Comparison of ENCODE assay signal across 21 cellular contexts in the genomic region with DNA sequence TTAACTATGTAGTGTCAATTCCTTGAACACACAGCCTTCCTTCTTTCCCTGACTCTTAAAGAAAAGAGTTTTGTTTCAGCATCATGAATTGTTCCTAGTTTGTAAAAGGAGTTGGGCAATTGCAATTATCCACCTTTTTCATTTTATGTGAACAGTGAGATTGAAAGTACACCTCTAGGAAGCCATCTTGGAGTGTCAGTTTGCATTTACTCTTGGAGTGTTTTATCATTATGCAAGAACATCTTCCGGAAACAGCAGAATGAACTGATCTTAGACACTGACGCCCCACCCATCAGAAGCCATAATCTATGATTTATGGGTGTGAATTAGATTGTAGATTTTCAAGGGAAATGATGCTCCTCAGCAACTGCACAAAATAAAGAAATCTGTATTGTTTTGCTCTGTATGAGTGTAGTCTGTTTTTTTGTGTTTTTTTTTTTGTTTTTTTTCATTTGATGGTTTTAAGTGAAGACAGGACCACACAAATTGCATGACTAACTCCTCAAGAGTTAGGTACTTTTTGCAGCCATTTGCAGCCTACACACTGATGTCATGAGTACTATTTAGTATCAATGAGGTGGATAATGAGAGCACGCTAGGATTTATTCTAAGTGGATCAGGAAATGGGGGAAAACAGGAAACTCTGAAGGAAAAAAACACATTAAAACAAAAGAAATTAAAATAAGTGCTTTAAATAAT. TPM values are rescaled to one million over a fixed set of nuclear protein-coding genes. Genes with fewer than 3 reads are reported as not detected.
A peak's percentile ranks its signal among the peaks of the same experiment; 100 is the strongest.
DNase-seq lines count a peak whose midpoint lies in the region; ATAC-seq and TF ChIP-seq lines count a peak whose summit lies in the region.
"Had no signal": no experiment of that assay in that cellular context is flagged by ENCODE, and none has a peak within 500 bp of the region (broad histone marks: within the 10 kb centered on the region; RNA-seq: fewer than 3 reads in every experiment).

No MANE protein-coding gene starts in this region.

- DNase-seq in NOMO-1 treated with DMSO at 0.1 percent for 48 hours (lab: John Stamatoyannopoulos, UW; ENCODE audit: unreplicated experiment) (peak; percentile 59), NOMO-1 treated with dmso at 0.1 percent for 144 hours (lab: John Stamatoyannopoulos, UW; ENCODE audit: unreplicated experiment) (no peak), OCI-M1 (lab: John Stamatoyannopoulos, UW) (peak; percentile 28), choroid plexus epithelial cell (ENCODE audit: low read depth) (peak; percentile 25), neural progenitor cell (ENCODE audit: low spot score) (no peak), T1000 (lab: John Stamatoyannopoulos, UW) (no peak)
- DNase-seq in activated CD4-positive, alpha-beta T cell treated with anti-CD3 and anti-CD28 coated beads for 1 hour = no peak
- DNase-seq: 8988T; activated CD8-positive, alpha-beta memory T cell treated with anti-CD3 and anti-CD28 coated beads for 24 hours; activated naive CD4-positive, alpha-beta T cell treated with anti-CD3 and anti-CD28 coated beads, Interleukin-2, amount 50 U/mL, for 16 hours; activated T-cell treated with anti-CD3 and anti-CD28 coated beads, Interleukin-2, amount 50 U/mL, for 4 hours; AML-193; CD8-positive, alpha-beta T cell; cortex of kidney; DMS153; kidney glomerular epithelial cell; NCI-H187; NCI-H69 had no signal

- no peaks in the 10 kb centered on the region for H3K4me1 Mint-ChIP-seq in neural progenitor cell

- H3K9ac ChIP-seq in neural progenitor cell = no peak overlapping the region

- H3K27ac ChIP-seq in neural progenitor cell = no peak overlapping the region
- H3K27ac ChIP-seq: cardiac muscle cell had no signal

- H3K4me3 ChIP-seq in choroid plexus epithelial cell (ENCODE audit: low read depth, low read length) (no peak overlapping the region), neural progenitor cell (no peak overlapping the region)
- H3K4me3 ChIP-seq: cardiac muscle cell had no signal

- H3K79me2 ChIP-seq in neural progenitor cell (ENCODE audit: low read depth) = no peaks in the 10 kb centered on the region

- H3K27me3 Mint-ChIP-seq in neural progenitor cell (ENCODE audit: insufficient read depth, low read depth) = peaks cover 3% of the 10 kb centered on the region

- no peaks in the 10 kb centered on the region for H3K27me3 ChIP-seq in neural progenitor cell
- H3K27me3 ChIP-seq: cardiac muscle cell had no signal

- H3K36me3 ChIP-seq in neural progenitor cell = no peaks in the 10 kb centered on the region
- H3K36me3 ChIP-seq: cardiac muscle cell had no signal

- no peaks in the 10 kb centered on the region for H4K20me1 ChIP-seq in neural progenitor cell (ENCODE audit: low read depth)

- no peak overlapping the region for H3K4me3 Mint-ChIP-seq in neural progenitor cell
- H3K4me3 Mint-ChIP-seq: activated T-cell treated with anti-CD3 and anti-CD28 coated beads, Interleukin-2, amount 50 U/mL, for 4 hours; CD8-positive, alpha-beta T cell had no signal

- H2AFZ ChIP-seq in neural progenitor cell (replicated peaks) = peak overlapping the region; percentile 3

- no peak overlapping the region for H3K27ac Mint-ChIP-seq in neural progenitor cell
- H3K27ac Mint-ChIP-seq: CD8-positive, alpha-beta T cell had no signal

- no peaks in the 10 kb centered on the region for H3F3A ChIP-seq in neural progenitor cell (ENCODE audit: low read depth)

- TF ChIP-seq CTCF in choroid plexus epithelial cell (conservative IDR thresholded peaks at IDR 0.05; ENCODE audit: low read depth, low read length) (no peak), neural progenitor cell (IDR thresholded peaks at IDR 0.05) (no peak)

- no peak overlapping the region for H3K4me2 ChIP-seq in neural progenitor cell

- no peaks in the 10 kb centered on the region for H3K4me1 ChIP-seq in neural progenitor cell

- ATAC-seq in GM21423 (IDR thresholded peaks at IDR 0.05; ENCODE audit: unreplicated experiment) = no peak
- ATAC-seq: activated CD4-positive, CD25-positive, alpha-beta regulatory T cell treated with anti-CD3 and anti-CD28 coated beads, Interleukin-2, amount 50 U/mL, for 24 hours; activated T-cell treated with anti-CD3 and anti-CD28 coated beads, Interleukin-2, amount 50 U/mL, for 4 hours; CD8-positive, alpha-beta T cell had no signal

- peaks cover 6% of the 10 kb centered on the region for H3K9me3 Mint-ChIP-seq in neural progenitor cell
- H3K9me3 Mint-ChIP-seq: activated T-cell treated with anti-CD3 and anti-CD28 coated beads, Interleukin-2, amount 50 U/mL, for 4 hours; CD8-positive, alpha-beta T cell had no signal

- peaks cover 2% of the 10 kb centered on the region for H3K36me3 Mint-ChIP-seq in neural progenitor cell
- H3K36me3 Mint-ChIP-seq: CD8-positive, alpha-beta T cell had no signal

- no peaks in the 10 kb centered on the region for H3K9me3 ChIP-seq in neural progenitor cell (ENCODE audit: low read depth)

RNA-seq across cellular contexts. Expression of a gene that starts 19.5 kb away (rescaled TPM):
- total RNA-seq in neural progenitor cell (ENCODE audit: low replicate concordance) = 27.7 and 43.8 TPM in 2 replicates
- total RNA-seq: CD8-positive, alpha-beta T cell had no signal

Comparison
In these comparisons a context has a peak if more than half of its experiments do, and no peak if none do; other contexts are left out.
1. DNase-seq: peak in NOMO-1 treated with DMSO at 0.1 percent for 48 hours (single experiment), OCI-M1 (single experiment) and choroid plexus epithelial cell (single experiment); none in NOMO-1 treated with dmso at 0.1 percent for 144 hours (single experiment), neural progenitor cell (single experiment), T1000 (single experiment) and activated CD4-positive, alpha-beta T cell treated with anti-CD3 and anti-CD28 coated beads for 1 hour (single experiment).